Comparison of ENCODE assay signal across 1 cellular context in genomic region chr1:37946703-37947360, GRCh38.
A peak's percentile ranks its signal among the peaks of the same experiment; 100 is the strongest.
TF ChIP-seq lines count a peak whose summit lies in the region.

Gene INPP5B (minus strand): TSS chr1:37947053. CDS start chr1:37946308, 745 bp downstream.

TF ChIP-seq in HepG2, 621 proteins besides CTCF, POLR2A, EP300 and RAD21 (continued from another document and continues in another):
- TF ChIP-seq, protein P1, sequence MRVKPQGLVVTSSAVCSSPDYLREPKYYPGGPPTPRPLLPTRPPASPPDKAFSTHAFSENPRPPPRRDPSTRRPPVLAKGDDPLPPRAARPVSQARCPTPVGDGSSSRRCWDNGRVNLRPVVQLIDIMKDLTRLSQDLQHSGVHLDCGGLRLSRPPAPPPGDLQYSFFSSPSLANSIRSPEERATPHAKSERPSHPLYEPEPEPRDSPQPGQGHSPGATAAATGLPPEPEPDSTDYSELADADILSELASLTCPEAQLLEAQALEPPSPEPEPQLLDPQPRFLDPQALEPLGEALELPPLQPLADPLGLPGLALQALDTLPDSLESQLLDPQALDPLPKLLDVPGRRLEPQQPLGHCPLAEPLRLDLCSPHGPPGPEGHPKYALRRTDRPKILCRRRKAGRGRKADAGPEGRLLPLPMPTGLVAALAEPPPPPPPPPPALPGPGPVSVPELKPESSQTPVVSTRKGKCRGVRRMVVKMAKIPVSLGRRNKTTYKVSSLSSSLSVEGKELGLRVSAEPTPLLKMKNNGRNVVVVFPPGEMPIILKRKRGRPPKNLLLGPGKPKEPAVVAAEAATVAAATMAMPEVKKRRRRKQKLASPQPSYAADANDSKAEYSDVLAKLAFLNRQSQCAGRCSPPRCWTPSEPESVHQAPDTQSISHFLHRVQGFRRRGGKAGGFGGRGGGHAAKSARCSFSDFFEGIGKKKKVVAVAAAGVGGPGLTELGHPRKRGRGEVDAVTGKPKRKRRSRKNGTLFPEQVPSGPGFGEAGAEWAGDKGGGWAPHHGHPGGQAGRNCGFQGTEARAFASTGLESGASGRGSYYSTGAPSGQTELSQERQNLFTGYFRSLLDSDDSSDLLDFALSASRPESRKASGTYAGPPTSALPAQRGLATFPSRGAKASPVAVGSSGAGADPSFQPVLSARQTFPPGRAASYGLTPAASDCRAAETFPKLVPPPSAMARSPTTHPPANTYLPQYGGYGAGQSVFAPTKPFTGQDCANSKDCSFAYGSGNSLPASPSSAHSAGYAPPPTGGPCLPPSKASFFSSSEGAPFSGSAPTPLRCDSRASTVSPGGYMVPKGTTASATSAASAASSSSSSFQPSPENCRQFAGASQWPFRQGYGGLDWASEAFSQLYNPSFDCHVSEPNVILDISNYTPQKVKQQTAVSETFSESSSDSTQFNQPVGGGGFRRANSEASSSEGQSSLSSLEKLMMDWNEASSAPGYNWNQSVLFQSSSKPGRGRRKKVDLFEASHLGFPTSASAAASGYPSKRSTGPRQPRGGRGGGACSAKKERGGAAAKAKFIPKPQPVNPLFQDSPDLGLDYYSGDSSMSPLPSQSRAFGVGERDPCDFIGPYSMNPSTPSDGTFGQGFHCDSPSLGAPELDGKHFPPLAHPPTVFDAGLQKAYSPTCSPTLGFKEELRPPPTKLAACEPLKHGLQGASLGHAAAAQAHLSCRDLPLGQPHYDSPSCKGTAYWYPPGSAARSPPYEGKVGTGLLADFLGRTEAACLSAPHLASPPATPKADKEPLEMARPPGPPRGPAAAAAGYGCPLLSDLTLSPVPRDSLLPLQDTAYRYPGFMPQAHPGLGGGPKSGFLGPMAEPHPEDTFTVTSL (CRISPR knock-in tag; IDR thresholded peaks at IDR 0.05; ENCODE audit: borderline replicate concordance) = no peak
- TF ChIP-seq SMARCE1 (IDR thresholded peaks at IDR 0.05; ENCODE audit: borderline replicate concordance) = no peak
- no peak for TF ChIP-seq ZNF329 (CRISPR knock-in tag; IDR thresholded peaks at IDR 0.05; ENCODE audit: low read depth)
- no peak for TF ChIP-seq ATF6 (CRISPR knock-in tag; conservative IDR thresholded peaks at IDR 0.05)
- no peak for TF ChIP-seq ZNF326 (CRISPR knock-in tag; IDR thresholded peaks at IDR 0.05; ENCODE audit: borderline replicate concordance)
- TF ChIP-seq, protein P2, sequence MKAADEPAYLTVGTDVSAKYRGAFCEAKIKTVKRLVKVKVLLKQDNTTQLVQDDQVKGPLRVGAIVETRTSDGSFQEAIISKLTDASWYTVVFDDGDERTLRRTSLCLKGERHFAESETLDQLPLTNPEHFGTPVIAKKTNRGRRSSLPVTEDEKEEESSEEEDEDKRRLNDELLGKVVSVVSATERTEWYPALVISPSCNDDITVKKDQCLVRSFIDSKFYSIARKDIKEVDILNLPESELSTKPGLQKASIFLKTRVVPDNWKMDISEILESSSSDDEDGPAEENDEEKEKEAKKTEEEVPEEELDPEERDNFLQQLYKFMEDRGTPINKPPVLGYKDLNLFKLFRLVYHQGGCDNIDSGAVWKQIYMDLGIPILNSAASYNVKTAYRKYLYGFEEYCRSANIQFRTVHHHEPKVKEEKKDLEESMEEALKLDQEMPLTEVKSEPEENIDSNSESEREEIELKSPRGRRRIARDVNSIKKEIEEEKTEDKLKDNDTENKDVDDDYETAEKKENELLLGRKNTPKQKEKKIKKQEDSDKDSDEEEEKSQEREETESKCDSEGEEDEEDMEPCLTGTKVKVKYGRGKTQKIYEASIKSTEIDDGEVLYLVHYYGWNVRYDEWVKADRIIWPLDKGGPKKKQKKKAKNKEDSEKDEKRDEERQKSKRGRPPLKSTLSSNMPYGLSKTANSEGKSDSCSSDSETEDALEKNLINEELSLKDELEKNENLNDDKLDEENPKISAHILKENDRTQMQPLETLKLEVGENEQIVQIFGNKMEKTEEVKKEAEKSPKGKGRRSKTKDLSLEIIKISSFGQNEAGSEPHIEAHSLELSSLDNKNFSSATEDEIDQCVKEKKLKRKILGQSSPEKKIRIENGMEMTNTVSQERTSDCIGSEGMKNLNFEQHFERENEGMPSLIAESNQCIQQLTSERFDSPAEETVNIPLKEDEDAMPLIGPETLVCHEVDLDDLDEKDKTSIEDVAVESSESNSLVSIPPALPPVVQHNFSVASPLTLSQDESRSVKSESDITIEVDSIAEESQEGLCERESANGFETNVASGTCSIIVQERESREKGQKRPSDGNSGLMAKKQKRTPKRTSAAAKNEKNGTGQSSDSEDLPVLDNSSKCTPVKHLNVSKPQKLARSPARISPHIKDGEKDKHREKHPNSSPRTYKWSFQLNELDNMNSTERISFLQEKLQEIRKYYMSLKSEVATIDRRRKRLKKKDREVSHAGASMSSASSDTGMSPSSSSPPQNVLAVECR (CRISPR knock-in tag; IDR thresholded peaks at IDR 0.05; ENCODE audit: borderline replicate concordance) = peak; percentile 85
- TF ChIP-seq ZNF567 (CRISPR knock-in tag; IDR thresholded peaks at IDR 0.05; ENCODE audit: borderline replicate concordance) = peak; percentile 81; the same call in 1 of the 2 replicates
- peak; percentile 89; the same call in 1 of the 2 replicates for TF ChIP-seq ZNF280B (CRISPR knock-in tag; IDR thresholded peaks at IDR 0.05; ENCODE audit: borderline replicate concordance)
- no peak; the same call in 1 of the 2 replicates for TF ChIP-seq ZNF572 (CRISPR knock-in tag; IDR thresholded peaks at IDR 0.05)
- TF ChIP-seq ZNF431 (CRISPR knock-in tag; IDR thresholded peaks at IDR 0.05; ENCODE audit: borderline replicate concordance, low read depth) = peak; percentile 51; the same call in 1 of the 2 replicates
- TF ChIP-seq SMC3 (IDR thresholded peaks at IDR 0.05; ENCODE audit: low read length) = no peak
- peak; percentile 98 for TF ChIP-seq ZNF143 (CRISPR knock-in tag; IDR thresholded peaks at IDR 0.05)
- no peak for TF ChIP-seq FOXJ3 (CRISPR knock-in tag; IDR thresholded peaks at IDR 0.05; ENCODE audit: borderline replicate concordance)
- no peak for TF ChIP-seq ZNF761 (CRISPR knock-in tag; conservative IDR thresholded peaks at IDR 0.05)
- no peak for TF ChIP-seq ZKSCAN5 (CRISPR knock-in tag; IDR thresholded peaks at IDR 0.05)
- TF ChIP-seq KDM1A (CRISPR knock-in tag; IDR thresholded peaks at IDR 0.05) = no peak
- TF ChIP-seq ZNF281 (CRISPR knock-in tag; IDR thresholded peaks at IDR 0.05; ENCODE audit: borderline replicate concordance) = peak; percentile 14; the same call in 1 of the 2 replicates
- no peak for TF ChIP-seq ZNF619 (CRISPR knock-in tag; IDR thresholded peaks at IDR 0.05)
- TF ChIP-seq ZSCAN20 (CRISPR knock-in tag; IDR thresholded peaks at IDR 0.05; ENCODE audit: borderline replicate concordance) = no peak
- peak; percentile 92; the same call in 1 of the 2 replicates for TF ChIP-seq TP53 (CRISPR knock-in tag; conservative IDR thresholded peaks at IDR 0.05)
- TF ChIP-seq, protein P3, sequence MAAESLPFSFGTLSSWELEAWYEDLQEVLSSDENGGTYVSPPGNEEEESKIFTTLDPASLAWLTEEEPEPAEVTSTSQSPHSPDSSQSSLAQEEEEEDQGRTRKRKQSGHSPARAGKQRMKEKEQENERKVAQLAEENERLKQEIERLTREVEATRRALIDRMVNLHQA (CRISPR knock-in tag; IDR thresholded peaks at IDR 0.05) = no peak
- TF ChIP-seq NBN (conservative IDR thresholded peaks at IDR 0.05) = no peak
- no peak for TF ChIP-seq NR2F1 (CRISPR knock-in tag; IDR thresholded peaks at IDR 0.05)
- no peak for TF ChIP-seq ZSCAN22 (CRISPR knock-in tag; IDR thresholded peaks at IDR 0.05)
- no peak for TF ChIP-seq NCOA1 (CRISPR knock-in tag; IDR thresholded peaks at IDR 0.05)
- TF ChIP-seq, protein P4, sequence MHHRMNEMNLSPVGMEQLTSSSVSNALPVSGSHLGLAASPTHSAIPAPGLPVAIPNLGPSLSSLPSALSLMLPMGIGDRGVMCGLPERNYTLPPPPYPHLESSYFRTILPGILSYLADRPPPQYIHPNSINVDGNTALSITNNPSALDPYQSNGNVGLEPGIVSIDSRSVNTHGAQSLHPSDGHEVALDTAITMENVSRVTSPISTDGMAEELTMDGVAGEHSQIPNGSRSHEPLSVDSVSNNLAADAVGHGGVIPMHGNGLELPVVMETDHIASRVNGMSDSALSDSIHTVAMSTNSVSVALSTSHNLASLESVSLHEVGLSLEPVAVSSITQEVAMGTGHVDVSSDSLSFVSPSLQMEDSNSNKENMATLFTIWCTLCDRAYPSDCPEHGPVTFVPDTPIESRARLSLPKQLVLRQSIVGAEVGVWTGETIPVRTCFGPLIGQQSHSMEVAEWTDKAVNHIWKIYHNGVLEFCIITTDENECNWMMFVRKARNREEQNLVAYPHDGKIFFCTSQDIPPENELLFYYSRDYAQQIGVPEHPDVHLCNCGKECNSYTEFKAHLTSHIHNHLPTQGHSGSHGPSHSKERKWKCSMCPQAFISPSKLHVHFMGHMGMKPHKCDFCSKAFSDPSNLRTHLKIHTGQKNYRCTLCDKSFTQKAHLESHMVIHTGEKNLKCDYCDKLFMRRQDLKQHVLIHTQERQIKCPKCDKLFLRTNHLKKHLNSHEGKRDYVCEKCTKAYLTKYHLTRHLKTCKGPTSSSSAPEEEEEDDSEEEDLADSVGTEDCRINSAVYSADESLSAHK (CRISPR knock-in tag; IDR thresholded peaks at IDR 0.05; ENCODE audit: borderline replicate concordance) = no peak
- TF ChIP-seq DBP (CRISPR knock-in tag; IDR thresholded peaks at IDR 0.05; ENCODE audit: not compliant biosample characterization) = no peak
- no peak for TF ChIP-seq ZFP82 (CRISPR knock-in tag; IDR thresholded peaks at IDR 0.05; ENCODE audit: borderline replicate concordance)
- TF ChIP-seq ELF4 (CRISPR knock-in tag; IDR thresholded peaks at IDR 0.05; ENCODE audit: borderline replicate concordance) = no peak
- TF ChIP-seq ZNF354B (CRISPR knock-in tag; IDR thresholded peaks at IDR 0.05) = no peak
- TF ChIP-seq ONECUT2 (CRISPR knock-in tag; IDR thresholded peaks at IDR 0.05) = no peak
- no peak for TF ChIP-seq REL (CRISPR knock-in tag; conservative IDR thresholded peaks at IDR 0.05)
- TF ChIP-seq KDM4B (CRISPR knock-in tag; IDR thresholded peaks at IDR 0.05) = no peak
- TF ChIP-seq HDAC1 (CRISPR knock-in tag; IDR thresholded peaks at IDR 0.05) = peak; percentile 79
- 0 out of 2 replicates have a peak, but pooled peaks have one; percentile 53 for TF ChIP-seq HBP1 (CRISPR knock-in tag; IDR thresholded peaks at IDR 0.05; ENCODE audit: low read depth)
- TF ChIP-seq MED1 (CRISPR knock-in tag; IDR thresholded peaks at IDR 0.05) = peak; percentile 40; the same call in 1 of the 2 replicates
- TF ChIP-seq ZNF441 (CRISPR knock-in tag; IDR thresholded peaks at IDR 0.05; ENCODE audit: borderline replicate concordance) = no peak
- no peak for TF ChIP-seq ADNP (CRISPR knock-in tag; IDR thresholded peaks at IDR 0.05)
